Comparison of ENCODE assay signal across 1 cellular context in genomic region chr20:31699801-31700728, GRCh38.
TF ChIP-seq lines count a peak whose summit lies in the region.

No MANE protein-coding gene starts in this region.

TF ChIP-seq in HepG2, 621 proteins besides CTCF, POLR2A, EP300 and RAD21 (continued from another document and continues in another):
- TF ChIP-seq ZNF772 (CRISPR knock-in tag; IDR thresholded peaks at IDR 0.05) (0 out of 2 replicates have a peak, but pooled peaks have one; percentile 25), POGK (CRISPR knock-in tag; conservative IDR thresholded peaks at IDR 0.05) (no peak), NR2F1 (CRISPR knock-in tag; IDR thresholded peaks at IDR 0.05) (0 out of 4 replicates have a peak, but pooled peaks of 1 of the 2 experiments have one; percentile 27), TGIF2 (CRISPR knock-in tag; IDR thresholded peaks at IDR 0.05) (no peak), FOXA1 (IDR thresholded peaks at IDR 0.05) (no peak), FOXA1 (CRISPR knock-in tag; IDR thresholded peaks at IDR 0.05) (peak; percentile 51), ZNF460 (CRISPR knock-in tag; IDR thresholded peaks at IDR 0.05; ENCODE audit: borderline replicate concordance) (no peak), ZNF879 (CRISPR knock-in tag; IDR thresholded peaks at IDR 0.05) (no peak), HOXA7 (CRISPR knock-in tag; IDR thresholded peaks at IDR 0.05) (no peak), ZMYM2 (CRISPR knock-in tag; IDR thresholded peaks at IDR 0.05) (no peak), ZNF205 (CRISPR knock-in tag; IDR thresholded peaks at IDR 0.05) (peak; percentile 99), DMAP1 (CRISPR knock-in tag; IDR thresholded peaks at IDR 0.05) (no peak), FOXO1 (CRISPR knock-in tag; IDR thresholded peaks at IDR 0.05) (no peak), ZNF766 (CRISPR knock-in tag; IDR thresholded peaks at IDR 0.05; ENCODE audit: borderline replicate concordance) (no peak), ZNF142 (CRISPR knock-in tag; IDR thresholded peaks at IDR 0.05) (0 out of 2 replicates have a peak, but pooled peaks have one; percentile 38), LRRFIP1 (CRISPR knock-in tag; conservative IDR thresholded peaks at IDR 0.05) (no peak), STAT5B (CRISPR knock-in tag; IDR thresholded peaks at IDR 0.05) (no peak), ZNF446 (CRISPR knock-in tag; IDR thresholded peaks at IDR 0.05) (0 out of 2 replicates have a peak, but pooled peaks have one; percentile 13), POGZ (CRISPR knock-in tag; IDR thresholded peaks at IDR 0.05) (no peak), ZSCAN12 (CRISPR knock-in tag; IDR thresholded peaks at IDR 0.05) (no peak), ZNF512 (CRISPR knock-in tag; IDR thresholded peaks at IDR 0.05) (no peak), ZNF556 (CRISPR knock-in tag; IDR thresholded peaks at IDR 0.05; ENCODE audit: borderline replicate concordance) (no peak), FOXK2 (IDR thresholded peaks at IDR 0.05) (no peak), FOSL1 (CRISPR knock-in tag; IDR thresholded peaks at IDR 0.05; ENCODE audit: borderline replicate concordance) (no peak), GMEB2 (CRISPR knock-in tag; IDR thresholded peaks at IDR 0.05; ENCODE audit: low read depth) (no peak), ZNF12 (CRISPR knock-in tag; IDR thresholded peaks at IDR 0.05) (no peak), CHD4 (IDR thresholded peaks at IDR 0.05; ENCODE audit: borderline replicate concordance, low read length) (no peak; the same call in 1 of the 2 replicates), MTERF4 (CRISPR knock-in tag; IDR thresholded peaks at IDR 0.05) (no peak), ZGPAT (CRISPR knock-in tag; IDR thresholded peaks at IDR 0.05) (no peak), RELA (CRISPR knock-in tag; IDR thresholded peaks at IDR 0.05) (no peak), ZNF562 (CRISPR knock-in tag; IDR thresholded peaks at IDR 0.05; ENCODE audit: borderline replicate concordance) (no peak), RBAK (CRISPR knock-in tag; IDR thresholded peaks at IDR 0.05) (no peak), KMT2B (CRISPR knock-in tag; IDR thresholded peaks at IDR 0.05) (no peak), ZNF17 (CRISPR knock-in tag; IDR thresholded peaks at IDR 0.05) (no peak), CC2D1A (CRISPR knock-in tag; IDR thresholded peaks at IDR 0.05) (no peak), KDM4B (CRISPR knock-in tag; IDR thresholded peaks at IDR 0.05) (no peak)
- TF ChIP-seq, protein P1, sequence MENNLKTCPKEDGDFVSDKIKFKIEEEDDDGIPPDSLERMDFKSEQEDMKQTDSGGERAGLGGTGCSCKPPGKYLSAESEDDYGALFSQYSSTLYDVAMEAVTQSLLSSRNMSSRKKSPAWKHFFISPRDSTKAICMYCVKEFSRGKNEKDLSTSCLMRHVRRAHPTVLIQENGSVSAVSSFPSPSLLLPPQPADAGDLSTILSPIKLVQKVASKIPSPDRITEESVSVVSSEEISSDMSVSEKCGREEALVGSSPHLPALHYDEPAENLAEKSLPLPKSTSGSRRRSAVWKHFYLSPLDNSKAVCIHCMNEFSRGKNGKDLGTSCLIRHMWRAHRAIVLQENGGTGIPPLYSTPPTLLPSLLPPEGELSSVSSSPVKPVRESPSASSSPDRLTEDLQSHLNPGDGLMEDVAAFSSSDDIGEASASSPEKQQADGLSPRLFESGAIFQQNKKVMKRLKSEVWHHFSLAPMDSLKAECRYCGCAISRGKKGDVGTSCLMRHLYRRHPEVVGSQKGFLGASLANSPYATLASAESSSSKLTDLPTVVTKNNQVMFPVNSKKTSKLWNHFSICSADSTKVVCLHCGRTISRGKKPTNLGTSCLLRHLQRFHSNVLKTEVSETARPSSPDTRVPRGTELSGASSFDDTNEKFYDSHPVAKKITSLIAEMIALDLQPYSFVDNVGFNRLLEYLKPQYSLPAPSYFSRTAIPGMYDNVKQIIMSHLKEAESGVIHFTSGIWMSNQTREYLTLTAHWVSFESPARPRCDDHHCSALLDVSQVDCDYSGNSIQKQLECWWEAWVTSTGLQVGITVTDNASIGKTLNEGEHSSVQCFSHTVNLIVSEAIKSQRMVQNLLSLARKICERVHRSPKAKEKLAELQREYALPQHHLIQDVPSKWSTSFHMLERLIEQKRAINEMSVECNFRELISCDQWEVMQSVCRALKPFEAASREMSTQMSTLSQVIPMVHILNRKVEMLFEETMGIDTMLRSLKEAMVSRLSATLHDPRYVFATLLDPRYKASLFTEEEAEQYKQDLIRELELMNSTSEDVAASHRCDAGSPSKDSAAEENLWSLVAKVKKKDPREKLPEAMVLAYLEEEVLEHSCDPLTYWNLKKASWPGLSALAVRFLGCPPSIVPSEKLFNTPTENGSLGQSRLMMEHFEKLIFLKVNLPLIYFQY (CRISPR knock-in tag; IDR thresholded peaks at IDR 0.05; ENCODE audit: borderline replicate concordance), result no peak
- TF ChIP-seq, protein P2, sequence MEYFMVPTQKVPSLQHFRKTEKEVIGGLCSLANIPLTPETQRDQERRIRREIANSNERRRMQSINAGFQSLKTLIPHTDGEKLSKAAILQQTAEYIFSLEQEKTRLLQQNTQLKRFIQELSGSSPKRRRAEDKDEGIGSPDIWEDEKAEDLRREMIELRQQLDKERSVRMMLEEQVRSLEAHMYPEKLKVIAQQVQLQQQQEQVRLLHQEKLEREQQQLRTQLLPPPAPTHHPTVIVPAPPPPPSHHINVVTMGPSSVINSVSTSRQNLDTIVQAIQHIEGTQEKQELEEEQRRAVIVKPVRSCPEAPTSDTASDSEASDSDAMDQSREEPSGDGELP (IDR thresholded peaks at IDR 0.05; ENCODE audit: borderline replicate concordance, low read depth), result no peak
- TF ChIP-seq, protein P3, sequence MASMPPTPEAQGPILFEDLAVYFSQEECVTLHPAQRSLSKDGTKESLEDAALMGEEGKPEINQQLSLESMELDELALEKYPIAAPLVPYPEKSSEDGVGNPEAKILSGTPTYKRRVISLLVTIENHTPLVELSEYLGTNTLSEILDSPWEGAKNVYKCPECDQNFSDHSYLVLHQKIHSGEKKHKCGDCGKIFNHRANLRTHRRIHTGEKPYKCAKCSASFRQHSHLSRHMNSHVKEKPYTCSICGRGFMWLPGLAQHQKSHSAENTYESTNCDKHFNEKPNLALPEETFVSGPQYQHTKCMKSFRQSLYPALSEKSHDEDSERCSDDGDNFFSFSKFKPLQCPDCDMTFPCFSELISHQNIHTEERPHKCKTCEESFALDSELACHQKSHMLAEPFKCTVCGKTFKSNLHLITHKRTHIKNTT (CRISPR knock-in tag; IDR thresholded peaks at IDR 0.05), result no peak
